ENCODE assay signal across 8 cellular contexts in genomic region chr3:20039765-20040475, GRCh38. TPM values are rescaled to one million over a fixed set of nuclear protein-coding genes. Genes with fewer than 3 reads are reported as not detected.
DNase-seq lines count a peak whose midpoint lies in the region; ATAC-seq, FAIRE-seq and TF ChIP-seq lines count a peak whose summit lies in the region.

Gene KAT2B (plus strand): TSS chr3:20040446. CDS start chr3:20040478, 32 bp downstream.

- peaks cover 7% of the 10 kb centered on the region for H3K36me3 Mint-ChIP-seq in dendritic cell treated with granulocyte-macrophage colony-stimulating factor and Interleukin-4, amounts not matched to agents 40 ng/mL and 50 ng/mL, for 4 days (ENCODE audit: low read depth)

- peaks cover 35% of the 10 kb centered on the region for H3K4me1 Mint-ChIP-seq in dendritic cell treated with granulocyte-macrophage colony-stimulating factor and Interleukin-4, amounts not matched to agents 40 ng/mL and 50 ng/mL, for 4 days (ENCODE audit: low read depth)

- peak within 1 kb of the TSS; percentile 93 for H3K27ac Mint-ChIP-seq in dendritic cell treated with granulocyte-macrophage colony-stimulating factor and Interleukin-4, amounts not matched to agents 40 ng/mL and 50 ng/mL, for 4 days

- 1% methylated on average over 14 of the region's 66 CpGs for WGBS in A549 (ENCODE audit: missing lambda C conversion rate)
- WGBS in liver, result under 1% methylated on average over 61 of the region's 66 CpGs

- no peak for TF ChIP-seq EP300 in A549 (IDR thresholded peaks at IDR 0.05)

- intact Hi-C loops in dendritic cell treated with granulocyte-macrophage colony-stimulating factor and Interleukin-4, amounts not matched to agents 40 ng/mL and 50 ng/mL, for 4 days (cut with micrococcal nuclease), result loop anchor here (1.0 to 10.0 kb wide), 4 partner anchors 17 to 155 kb away; partner anchors contain the start of gene RAB5A

- H3K4me1 ChIP-seq in A549, result peaks cover 26% of the 10 kb centered on the region
- H3K4me1 ChIP-seq in liver (ENCODE audit: control insufficient read depth in 4 of 4, insufficient read depth in 4 of 4, low read length in 3 of 4), result peaks cover 6 to 47% (median 39%) of the 10 kb centered on the region in 4 donors

- peak in 1 of 2 experiments; percentile 53; a peak in 4 of 5 replicates for TF ChIP-seq RAD21 in A549 (conservative IDR thresholded peaks at IDR 0.05 in 1 of 2, IDR thresholded peaks at IDR 0.05 in 1 of 2)
- TF ChIP-seq RAD21 in liver (IDR thresholded peaks at IDR 0.05), result peak; percentile 52 to 67

- H3K4me3 ChIP-seq in A549 (peak within 1 kb of the TSS; percentile 67), liver (ENCODE audit: low read depth in 1 of 3, low read length in 3 of 3) (peak within 1 kb of the TSS; percentile 57 to 98 (median 92))

- TF ChIP-seq CTCF in A549 (IDR thresholded peaks at IDR 0.05) (peak; percentile 67), liver (IDR thresholded peaks at IDR 0.05; ENCODE audit: low read depth, low read length, missing input control) (peak; percentile 40)

- H3K27me3 ChIP-seq in liver (ENCODE audit: control insufficient read depth in 4 of 4, insufficient read depth in 4 of 4, low read length in 3 of 4), result no peaks in the 10 kb centered on the region

- no peaks in the 10 kb centered on the region for H3K36me3 ChIP-seq in liver (ENCODE audit: control insufficient read depth in 4 of 4, insufficient read depth in 3 of 4, low read depth in 1 of 4, low read length in 3 of 4)

- ATAC-seq in A549 (peak; percentile 85 to 90), GM18517 (IDR thresholded peaks at IDR 0.05; ENCODE audit: unreplicated experiment) (peak; percentile 56), HG03045 (IDR thresholded peaks at IDR 0.05; ENCODE audit: unreplicated experiment) (peak; percentile 63)

- no peak for FAIRE-seq in A549 (lab: Jason Lieb, UNC)

- no peaks in the 10 kb centered on the region for H3K27me3 Mint-ChIP-seq in dendritic cell treated with granulocyte-macrophage colony-stimulating factor and Interleukin-4, amounts not matched to agents 40 ng/mL and 50 ng/mL, for 4 days

- H3K9me3 Mint-ChIP-seq in dendritic cell treated with granulocyte-macrophage colony-stimulating factor and Interleukin-4, amounts not matched to agents 40 ng/mL and 50 ng/mL, for 4 days, result no peaks in the 10 kb centered on the region

- peak within 1 kb of the TSS; percentile 93 for H3K4me2 ChIP-seq in A549

- H3K4me3 Mint-ChIP-seq in dendritic cell treated with granulocyte-macrophage colony-stimulating factor and Interleukin-4, amounts not matched to agents 40 ng/mL and 50 ng/mL, for 4 days, result peak within 1 kb of the TSS; percentile 88

- DNase-seq in A549 (ENCODE audit: low read depth in 1 of 2, low spot score in 1 of 2) (peak; percentile 74 to 86), NCI-H460 (ENCODE audit: extremely low read depth, low read depth) (peak; percentile 56)
- peak; percentile 81 for DNase-seq in activated CD4-positive, alpha-beta T cell treated with anti-CD3 and anti-CD28 coated beads, Interleukin-2, amount 50 U/mL, for 1 hour
- peak; percentile 78 for DNase-seq in stimulated activated CD4-positive, alpha-beta T cell treated with anti-CD3 and anti-CD28 coated beads, Interleukin-4, amount 100 ng/mL, for 4 hours

- POLR2A ChIA-PET in A549 (lab: Yijun Ruan, JAX), result interaction anchor here (1.3 kb wide), 1 partner anchor 151 kb away, joined by 6 read pairs; no protein-coding TSS in a partner anchor

- CTCF ChIA-PET in A549 (lab: Yijun Ruan, JAX), result interaction anchor here (0.6 to 2.0 kb wide), 7 partner anchors 10 to 155 kb away, joined by 3 to 8 read pairs (median 4); no protein-coding TSS in a partner anchor

- peak within 1 kb of the TSS; percentile 87 to 90 for H3K9ac ChIP-seq in liver (ENCODE audit: low read depth in 1 of 2, low read length in 2 of 2)

- TF ChIP-seq POLR2A in A549 (IDR thresholded peaks at IDR 0.05; ENCODE audit: low read length), result no peak

- H3K27ac ChIP-seq in A549 (peak within 1 kb of the TSS; percentile 86 to 96), liver (ENCODE audit: low read depth in 1 of 2, low read length in 2 of 2) (peak within 1 kb of the TSS; percentile 95 to 97)

- H3K9me3 ChIP-seq in A549 (no peaks in the 10 kb centered on the region), liver (ENCODE audit: control insufficient read depth in 4 of 4, low read length in 3 of 4) (no peaks in the 10 kb centered on the region)

TF ChIP-seq in A549, 52 proteins besides CTCF, POLR2A, EP300 and RAD21 (continues in another document):
- TF ChIP-seq HES2 (IDR thresholded peaks at IDR 0.05), result no peak
- no peak for TF ChIP-seq TP53 (CRISPR knock-in tag; IDR thresholded peaks at IDR 0.05)
- TF ChIP-seq JUN (IDR thresholded peaks at IDR 0.05), result peak in 1 of 2 experiments; percentile 29; a peak in 1 of 5 replicates
- TF ChIP-seq CBX8 (IDR thresholded peaks at IDR 0.05), result no peak
- no peak for TF ChIP-seq RCOR1 (IDR thresholded peaks at IDR 0.05; ENCODE audit: low read depth, low read length)
- TF ChIP-seq ATOH8 (CRISPR knock-in tag; IDR thresholded peaks at IDR 0.05; ENCODE audit: low read depth), result no peak
- TF ChIP-seq CHD4 (IDR thresholded peaks at IDR 0.05; ENCODE audit: borderline replicate concordance), result no peak
- TF ChIP-seq MAZ (IDR thresholded peaks at IDR 0.05; ENCODE audit: borderline replicate concordance, low read depth, low read length), result peak; percentile 97
- no peak for TF ChIP-seq ZSCAN20 (CRISPR knock-in tag; IDR thresholded peaks at IDR 0.05)
- TF ChIP-seq HOXA7 (CRISPR knock-in tag; IDR thresholded peaks at IDR 0.05), result no peak
- TF ChIP-seq RNF2 (IDR thresholded peaks at IDR 0.05; ENCODE audit: borderline replicate concordance, low read depth), result no peak
- no peak for TF ChIP-seq HEYL (CRISPR knock-in tag; IDR thresholded peaks at IDR 0.05)

TF ChIP-seq in liver, 16 proteins besides CTCF, POLR2A, EP300 and RAD21:
- TF ChIP-seq JUND (IDR thresholded peaks at IDR 0.05) (no peak), SP1 (IDR thresholded peaks at IDR 0.05) (peak; percentile 22), HNF4G (IDR thresholded peaks at IDR 0.05) (no peak), EGR1 (IDR thresholded peaks at IDR 0.05; ENCODE audit: low read depth in 2 of 2) (no peak), YY1 (IDR thresholded peaks at IDR 0.05) (peak; percentile 51), ZBTB33 (IDR thresholded peaks at IDR 0.05) (no peak), ATF3 (IDR thresholded peaks at IDR 0.05) (no peak), MAX (IDR thresholded peaks at IDR 0.05) (no peak), NR2F2 (IDR thresholded peaks at IDR 0.05) (no peak)
TF ChIP-seq in liver: peak in this region for 2.

RNA-seq across cellular contexts. Expression of gene KAT2B, which starts in this region (rescaled TPM):
- polyA plus RNA-seq in A549 (2011; rRNA removed), result 9.8 and 11.9 TPM in 2 replicates
- polyA plus RNA-seq in A549 (2012; cell fraction: cytosol; rRNA removed), result 2.7 and 3.1 TPM in 2 replicates
- 1.0 and 1.8 TPM in 2 replicates for polyA plus RNA-seq in A549 (2012; cell fraction: nucleus; rRNA removed)
- 7.1 to 7.4 TPM (median 7.2 TPM) in 3 replicates for polyA plus RNA-seq in A549 (2017; fragmentation: RNase III; extraction: RNeasy Plus Mini Kit Qiagen cat#74134 plus additional on column Dnase treatment)
- polyA minus RNA-seq in A549 (2011; rRNA and poly(A)+ RNA removed), result 4.0 and 4.5 TPM in 2 replicates
- 5.5 and 6.7 TPM in 2 replicates for total RNA-seq in NCI-H460 (2014; rRNA removed; shearing (Covaris generic))
- polyA plus RNA-seq in NCI-H460 (2014; cell fraction: nucleus; rRNA removed), result 5.6 and 5.9 TPM in 2 replicates
- 10 to 100 TPM; 20.6 to 58.5 TPM for total RNA-seq in liver
- 10 to 100 TPM in 1 of 2 donors, 1 to 10 TPM in 1; 7.5 to 12.0 TPM for polyA plus RNA-seq in liver

Comparison
In these comparisons a context has a peak if more than half of its experiments do, and no peak if none do; other contexts are left out.
1. Peak in every context shown above with its lines: DNase-seq, ATAC-seq, H3K4me3 ChIP-seq and H3K27ac ChIP-seq.